ENCODE assay signal across 2 cellular contexts in genomic region chr3:170730071-170730812, GRCh38.
A peak's percentile ranks its signal among the peaks of the same experiment; 100 is the strongest.
TF ChIP-seq lines count a peak whose summit lies in the region.

No MANE protein-coding gene starts in this region.

TF ChIP-seq in SK-N-SH treated with all-trans-retinoic acid at 6 μM for 48 hours, 23 proteins besides CTCF, POLR2A, EP300 and RAD21:
- TF ChIP-seq, protein P1, sequence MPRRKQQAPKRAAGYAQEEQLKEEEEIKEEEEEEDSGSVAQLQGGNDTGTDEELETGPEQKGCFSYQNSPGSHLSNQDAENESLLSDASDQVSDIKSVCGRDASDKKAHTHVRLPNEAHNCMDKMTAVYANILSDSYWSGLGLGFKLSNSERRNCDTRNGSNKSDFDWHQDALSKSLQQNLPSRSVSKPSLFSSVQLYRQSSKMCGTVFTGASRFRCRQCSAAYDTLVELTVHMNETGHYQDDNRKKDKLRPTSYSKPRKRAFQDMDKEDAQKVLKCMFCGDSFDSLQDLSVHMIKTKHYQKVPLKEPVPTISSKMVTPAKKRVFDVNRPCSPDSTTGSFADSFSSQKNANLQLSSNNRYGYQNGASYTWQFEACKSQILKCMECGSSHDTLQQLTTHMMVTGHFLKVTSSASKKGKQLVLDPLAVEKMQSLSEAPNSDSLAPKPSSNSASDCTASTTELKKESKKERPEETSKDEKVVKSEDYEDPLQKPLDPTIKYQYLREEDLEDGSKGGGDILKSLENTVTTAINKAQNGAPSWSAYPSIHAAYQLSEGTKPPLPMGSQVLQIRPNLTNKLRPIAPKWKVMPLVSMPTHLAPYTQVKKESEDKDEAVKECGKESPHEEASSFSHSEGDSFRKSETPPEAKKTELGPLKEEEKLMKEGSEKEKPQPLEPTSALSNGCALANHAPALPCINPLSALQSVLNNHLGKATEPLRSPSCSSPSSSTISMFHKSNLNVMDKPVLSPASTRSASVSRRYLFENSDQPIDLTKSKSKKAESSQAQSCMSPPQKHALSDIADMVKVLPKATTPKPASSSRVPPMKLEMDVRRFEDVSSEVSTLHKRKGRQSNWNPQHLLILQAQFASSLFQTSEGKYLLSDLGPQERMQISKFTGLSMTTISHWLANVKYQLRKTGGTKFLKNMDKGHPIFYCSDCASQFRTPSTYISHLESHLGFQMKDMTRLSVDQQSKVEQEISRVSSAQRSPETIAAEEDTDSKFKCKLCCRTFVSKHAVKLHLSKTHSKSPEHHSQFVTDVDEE (CRISPR knock-in tag; IDR thresholded peaks at IDR 0.05) = 0 out of 2 replicates have a peak, but pooled peaks have one; percentile 32
- TF ChIP-seq RARB (CRISPR knock-in tag; IDR thresholded peaks at IDR 0.05) (no peak), TCF4 (CRISPR knock-in tag; IDR thresholded peaks at IDR 0.05; ENCODE audit: borderline replicate concordance) (peak; percentile 68; the same call in 1 of the 2 replicates)

TF ChIP-seq in endothelial cell of umbilical vein, 7 proteins besides CTCF, POLR2A, EP300 and RAD21:
- TF ChIP-seq FOS (IDR thresholded peaks at IDR 0.05; ENCODE audit: borderline replicate concordance, insufficient read depth, low read length) = no peak
- no peak for TF ChIP-seq JUN (IDR thresholded peaks at IDR 0.05; ENCODE audit: borderline replicate concordance, insufficient read depth, insufficient read length, low read depth)
- no peak for TF ChIP-seq GATA2 (IDR thresholded peaks at IDR 0.05; ENCODE audit: insufficient read depth, insufficient read length, low read depth, low read length)
- TF ChIP-seq POLR2AphosphoS5 (IDR thresholded peaks at IDR 0.05; ENCODE audit: insufficient read depth, low read depth, low read length) = no peak
- TF ChIP-seq EZH2 (IDR thresholded peaks at IDR 0.05; ENCODE audit: borderline replicate concordance, low read depth, low read length, severe bottlenecking) = no peak
- TF ChIP-seq, protein P2, sequence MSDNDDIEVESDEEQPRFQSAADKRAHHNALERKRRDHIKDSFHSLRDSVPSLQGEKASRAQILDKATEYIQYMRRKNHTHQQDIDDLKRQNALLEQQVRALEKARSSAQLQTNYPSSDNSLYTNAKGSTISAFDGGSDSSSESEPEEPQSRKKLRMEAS (IDR thresholded peaks at IDR 0.05; ENCODE audit: insufficient read depth, insufficient read length) = no peak
- no peak for TF ChIP-seq MYC (IDR thresholded peaks at IDR 0.05; ENCODE audit: low read depth, low read length)
TF ChIP-seq in endothelial cell of umbilical vein: peak in this region for 0.
